ENCODE assay signal across 24 cellular contexts in genomic region chr20:63440366-63440955, GRCh38. TPM values are rescaled to one million over a fixed set of nuclear protein-coding genes. Genes with fewer than 3 reads are reported as not detected.
"Had no signal": no experiment of that assay in that cellular context is flagged by ENCODE, and none has a peak within 500 bp of the region (broad histone marks: within the 10 kb centered on the region; RNA-seq: fewer than 3 reads in every experiment).

No MANE protein-coding gene starts in this region.

- H3K9me3 ChIP-seq: heart left ventricle, sigmoid colon, suprapubic skin, thyroid gland had no signal

- ATAC-seq: esophagus mucosa, heart left ventricle, left colon, left ventricle myocardium superior had no signal

- H3K4me3 Mint-ChIP-seq: nephron, type B pancreatic cell had no signal

- H3K4me3 ChIP-seq: dorsolateral prefrontal cortex, heart left ventricle, lung, sigmoid colon, skin epidermis, suprapubic skin, thyroid gland had no signal

- H3K27me3 Mint-ChIP-seq: type B pancreatic cell had no signal

- H3K27ac Mint-ChIP-seq: nephron, type B pancreatic cell had no signal

- H3K79me2 ChIP-seq: parathyroid adenoma had no signal

- H3K4me1 ChIP-seq: parathyroid adenoma, sigmoid colon, suprapubic skin, thyroid gland had no signal

- H3K36me3 ChIP-seq: heart left ventricle, sigmoid colon, suprapubic skin, thyroid gland had no signal

- H3K36me3 Mint-ChIP-seq: naive B cell; stimulated activated naive B cell treated with anti-CD40 and anti-IgM and Interleukin-4, amounts not matched to agents 10 μg/mL and 1 μg/mL and 100 μg/mL, for 72 hours; type B pancreatic cell had no signal

- H3K27ac ChIP-seq: heart left ventricle, parathyroid adenoma, sigmoid colon, skin epidermis, suprapubic skin, thyroid gland had no signal

- DNase-seq: cortex of kidney; dorsolateral prefrontal cortex; effector memory CD4-positive, alpha-beta T cell; heart left ventricle; hippocampal formation; left colon; left ventricle myocardium superior; mesendoderm; naive B cell; sigmoid colon; stimulated activated CD4-positive, alpha-beta T cell treated with anti-CD3 and anti-CD28 coated beads, Interleukin-4, amount 100 ng/mL, for 4 hours; thyroid gland had no signal

- H3K9me3 Mint-ChIP-seq: type B pancreatic cell had no signal

- H3K9ac ChIP-seq: parathyroid adenoma had no signal

- H3K27me3 ChIP-seq: thyroid gland had no signal

- H2AFZ ChIP-seq: parathyroid adenoma had no signal

RNA-seq across cellular contexts. Expression of gene KCNQ2, which starts 32.0 kb away (rescaled TPM):
- total RNA-seq: esophagus mucosa, fibroblast of lung, glomerular endothelial cell, omental fat pad, pulmonary artery endothelial cell had no signal
- polyA plus RNA-seq: fibroblast of lung, heart left ventricle had no signal
